Comparison of ENCODE assay signal across 8 cellular contexts in the genomic region with DNA sequence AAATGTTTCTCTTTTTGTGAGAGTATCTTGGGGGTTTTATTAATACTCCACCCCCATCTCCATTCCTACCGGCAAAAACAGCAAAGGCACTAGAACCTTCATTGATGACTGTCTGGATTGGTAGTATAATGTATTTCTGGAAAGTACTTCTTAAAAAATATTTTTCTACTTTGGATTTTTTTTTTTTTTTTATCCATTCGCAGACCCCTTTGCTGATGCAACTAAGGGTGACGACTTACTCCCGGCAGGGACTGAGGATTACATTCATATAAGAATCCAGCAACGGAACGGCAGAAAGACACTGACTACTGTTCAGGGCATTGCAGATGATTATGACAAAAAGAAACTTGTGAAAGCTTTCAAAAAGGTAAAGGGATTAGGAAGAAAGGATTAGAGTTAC. TPM values are rescaled to one million over a fixed set of nuclear protein-coding genes. Genes with fewer than 3 reads are reported as not detected.
DNase-seq lines count a peak whose midpoint lies in the region; ATAC-seq and TF ChIP-seq lines count a peak whose summit lies in the region.

No MANE protein-coding gene starts in this region.

- peak overlapping the region; percentile 78 to 90 for H3K4me3 ChIP-seq in stomach smooth muscle (ENCODE audit: low read length in 2 of 2)

- in situ Hi-C loops in GM13976 (cut with MboI; ENCODE audit: low sequenced_read_pairs, unreplicated experiment), result no loop called here

- DNase-seq in activated T-cell treated with anti-CD3 and anti-CD28 coated beads, Interleukin-2, amount 50 U/mL, for 24 hours, result no peak
- no peak for DNase-seq in activated T-cell treated with anti-CD3 and anti-CD28 coated beads, Interleukin-2, amount 50 U/mL, for 1 hour
- no peak for DNase-seq in activated naive CD8-positive, alpha-beta T cell treated with anti-CD3 and anti-CD28 coated beads for 36 hours
- DNase-seq in immature natural killer cell (no peak), GM13976 (ENCODE audit: low spot score) (no peak), NCI-H1417 treated with DMSO at 0.1 percent for 48 hours (lab: John Stamatoyannopoulos, UW) (no peak)

- peaks cover 58% of the 10 kb centered on the region for H3K36me3 Mint-ChIP-seq in activated T-cell treated with anti-CD3 and anti-CD28 coated beads, Interleukin-2, amount 50 U/mL, for 24 hours (ENCODE audit: low read depth)
- H3K36me3 Mint-ChIP-seq in activated naive CD8-positive, alpha-beta T cell treated with anti-CD3 and anti-CD28 coated beads for 36 hours, result peaks cover 16% of the 10 kb centered on the region
- H3K36me3 Mint-ChIP-seq in immature natural killer cell, result peaks cover 3 to 22% (median 19%) of the 10 kb centered on the region in 3 donors

- no peak for TF ChIP-seq CTCF in GM13976 (IDR thresholded peaks at IDR 0.05; ENCODE audit: borderline replicate concordance, control extremely low read depth, extremely low read depth, insufficient read depth, missing control alignments)

- no peaks in the 10 kb centered on the region for H3K9me3 ChIP-seq in stomach smooth muscle (ENCODE audit: control insufficient read depth in 2 of 2, low read length in 2 of 2)

- peaks cover 13 to 16% of the 10 kb centered on the region in 2 donors for H3K36me3 ChIP-seq in stomach smooth muscle (ENCODE audit: control insufficient read depth in 2 of 2, insufficient read depth in 2 of 2, low read length in 2 of 2)

- no peaks in the 10 kb centered on the region for H3K9me3 Mint-ChIP-seq in activated T-cell treated with anti-CD3 and anti-CD28 coated beads, Interleukin-2, amount 50 U/mL, for 24 hours
- H3K9me3 Mint-ChIP-seq in activated naive CD8-positive, alpha-beta T cell treated with anti-CD3 and anti-CD28 coated beads for 36 hours, result no peaks in the 10 kb centered on the region
- no peaks in the 10 kb centered on the region for H3K9me3 Mint-ChIP-seq in immature natural killer cell

- H3K27me3 ChIP-seq in stomach smooth muscle (ENCODE audit: control insufficient read depth in 1 of 2, insufficient read depth in 2 of 2, low read length in 2 of 2), result no peaks in the 10 kb centered on the region

- H3K4me1 ChIP-seq in stomach smooth muscle (ENCODE audit: control insufficient read depth, insufficient read depth, low read length), result peaks cover 2% of the 10 kb centered on the region

- H3K27me3 Mint-ChIP-seq in activated T-cell treated with anti-CD3 and anti-CD28 coated beads, Interleukin-2, amount 50 U/mL, for 24 hours, result no peaks in the 10 kb centered on the region
- no peaks in the 10 kb centered on the region for H3K27me3 Mint-ChIP-seq in activated naive CD8-positive, alpha-beta T cell treated with anti-CD3 and anti-CD28 coated beads for 36 hours
- H3K27me3 Mint-ChIP-seq in immature natural killer cell (ENCODE audit: low read depth in 3 of 3), result peaks cover 7 to 9% (median 8%) of the 10 kb centered on the region in 3 donors

- H3K9ac ChIP-seq in stomach smooth muscle (ENCODE audit: low read length in 2 of 2), result peak overlapping the region; percentile 96

- no peak overlapping the region for H3K27ac ChIP-seq in stomach smooth muscle (ENCODE audit: low read length)

- H3K4me3 Mint-ChIP-seq in activated T-cell treated with anti-CD3 and anti-CD28 coated beads, Interleukin-2, amount 50 U/mL, for 24 hours, result peak overlapping the region; percentile 100
- H3K4me3 Mint-ChIP-seq in activated naive CD8-positive, alpha-beta T cell treated with anti-CD3 and anti-CD28 coated beads for 36 hours, result peak overlapping the region; percentile 99
- H3K4me3 Mint-ChIP-seq in immature natural killer cell, result peak overlapping the region; percentile 99 to 100 (median 99)

- peaks cover 30% of the 10 kb centered on the region for H3K4me1 Mint-ChIP-seq in activated T-cell treated with anti-CD3 and anti-CD28 coated beads, Interleukin-2, amount 50 U/mL, for 24 hours (ENCODE audit: low read depth)
- H3K4me1 Mint-ChIP-seq in activated naive CD8-positive, alpha-beta T cell treated with anti-CD3 and anti-CD28 coated beads for 36 hours, result peaks cover 25% of the 10 kb centered on the region
- peaks cover 37 to 52% of the 10 kb centered on the region in 2 donors for H3K4me1 Mint-ChIP-seq in immature natural killer cell

- H3K27ac Mint-ChIP-seq in activated T-cell treated with anti-CD3 and anti-CD28 coated beads, Interleukin-2, amount 50 U/mL, for 24 hours, result peak overlapping the region; percentile 99
- H3K27ac Mint-ChIP-seq in activated naive CD8-positive, alpha-beta T cell treated with anti-CD3 and anti-CD28 coated beads for 36 hours, result peak overlapping the region; percentile 99
- peak overlapping the region; percentile 95 to 99 (median 98) for H3K27ac Mint-ChIP-seq in immature natural killer cell

- no peak for ATAC-seq in GM18502 (IDR thresholded peaks at IDR 0.05; ENCODE audit: poor library complexity, unreplicated experiment)

RNA-seq across cellular contexts. Expression of a gene that starts 1.2 kb away (rescaled TPM):
- total RNA-seq in activated naive CD8-positive, alpha-beta T cell treated with anti-CD3 and anti-CD28 coated beads for 36 hours, result 10 to 100 TPM; 54.2 to 56.5 TPM
- 10 to 100 TPM; 32.8 to 54.1 (median 34.4) TPM for polyA plus RNA-seq in immature natural killer cell
